27 cellular contexts compared by ENCODE assay signal in the genomic region with DNA sequence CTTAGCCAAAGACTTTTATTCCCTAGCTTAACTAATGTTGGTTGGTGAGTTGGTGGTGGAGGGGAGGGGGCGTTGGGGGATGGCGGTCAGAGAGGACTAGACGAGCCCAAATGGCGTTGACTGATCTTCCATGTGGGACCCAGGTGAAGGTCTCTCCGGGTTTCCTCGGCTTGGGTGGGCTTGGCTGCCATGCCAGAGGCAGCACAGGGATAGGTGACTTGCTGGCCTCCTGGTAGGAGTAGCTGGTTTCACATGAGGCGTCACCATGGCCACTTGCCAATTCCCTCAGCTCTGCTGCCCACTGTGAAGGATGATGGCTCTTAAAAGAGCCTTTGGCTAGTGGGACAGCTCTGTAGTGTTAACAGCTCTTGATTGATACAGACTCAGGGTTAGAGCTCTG.
"Had no signal": no experiment of that assay in that cellular context is flagged by ENCODE, and none has a peak within 500 bp of the region (broad histone marks: within the 10 kb centered on the region; RNA-seq: fewer than 3 reads in every experiment).

No MANE protein-coding gene starts in this region.

- H3K9me3 Mint-ChIP-seq: mesothelial cell of epicardium, type B pancreatic cell had no signal

- H3K36me3 ChIP-seq: right atrium auricular region, stomach, tibial artery had no signal

- H3K4me1 ChIP-seq: parathyroid adenoma, right atrium auricular region, stomach, tibial artery had no signal

- H3K9me3 ChIP-seq: right atrium auricular region, stomach, tibial artery had no signal

- H3K27ac ChIP-seq: coronary artery, parathyroid adenoma, right atrium auricular region, stomach, tibial artery had no signal

- ATAC-seq: effector memory CD8-positive, alpha-beta T cell; mucosa of descending colon; sciatic nerve had no signal

- DNase-seq: dermis blood vessel endothelial cell; effector memory CD8-positive, alpha-beta T cell; hypothalamus; immature natural killer cell; islet precursor cell; mesenchymal stem cell; mucosa of descending colon; naive B cell; stimulated activated CD4-positive, alpha-beta T cell treated with anti-CD3 and anti-CD28 coated beads, Interleukin-12 subunit alpha, Interleukin-12 subunit beta, amount 100 ng/mL, for 4 hours; stimulated activated CD4-positive, alpha-beta T cell treated with anti-CD3 and anti-CD28 coated beads, Interleukin-1b, Interleukin-23, amount 100 ng/mL, for 48 hours; stimulated activated CD4-positive, alpha-beta T cell treated with anti-CD3 and anti-CD28 coated beads, Interleukin-4, amount 100 ng/mL, for 1 hour; stimulated activated CD8-positive, alpha-beta memory T cell treated with anti-CD3 and anti-CD28 coated beads, Interleukin-4, amount 100 ng/mL, for 48 hours; stimulated activated naive CD4-positive, alpha-beta T cell treated with Interleukin-2 at 50 U/mL for 16 hours; stomach; tibial artery had no signal

- H3K27me3 Mint-ChIP-seq: effector memory CD8-positive, alpha-beta T cell; naive B cell; natural killer cell treated with Interleukin-12 subunit alpha and Interleukin-12 subunit beta and Interleukin-15 and Interleukin-18, amount 100 ng/mL, for 72 hours; progenitor cell of endocrine pancreas; type B pancreatic cell had no signal

- H3K4me3 Mint-ChIP-seq: effector memory CD8-positive, alpha-beta T cell; immature natural killer cell; mesothelial cell of epicardium; naive B cell; natural killer cell treated with Interleukin-12 subunit alpha and Interleukin-12 subunit beta and Interleukin-15 and Interleukin-18, amount 100 ng/mL, for 72 hours; neural crest cell; type B pancreatic cell had no signal

- FAIRE-seq: endometrium, frontal cortex had no signal

- H3K4me1 Mint-ChIP-seq: immature natural killer cell, mesothelial cell of epicardium, naive B cell, neural crest cell had no signal

- H3K9ac ChIP-seq: parathyroid adenoma had no signal

- H3K4me2 ChIP-seq: smooth muscle cell had no signal

- H3K27me3 ChIP-seq: right atrium auricular region, stomach, tibial artery had no signal

- H3K4me3 ChIP-seq: coronary artery, mucosa of descending colon, right atrium auricular region, smooth muscle cell, stomach, tibial artery had no signal

- H3K36me3 Mint-ChIP-seq: mesothelial cell of epicardium, naive B cell, type B pancreatic cell had no signal

- H3K27ac Mint-ChIP-seq: effector memory CD8-positive, alpha-beta T cell; immature natural killer cell; mesothelial cell of epicardium; naive B cell; natural killer cell treated with Interleukin-12 subunit alpha and Interleukin-12 subunit beta and Interleukin-15 and Interleukin-18, amount 100 ng/mL, for 72 hours; progenitor cell of endocrine pancreas; type B pancreatic cell had no signal

- H2AFZ ChIP-seq: parathyroid adenoma had no signal
